ENCODE assay signal across 17 cellular contexts in the genomic region with DNA sequence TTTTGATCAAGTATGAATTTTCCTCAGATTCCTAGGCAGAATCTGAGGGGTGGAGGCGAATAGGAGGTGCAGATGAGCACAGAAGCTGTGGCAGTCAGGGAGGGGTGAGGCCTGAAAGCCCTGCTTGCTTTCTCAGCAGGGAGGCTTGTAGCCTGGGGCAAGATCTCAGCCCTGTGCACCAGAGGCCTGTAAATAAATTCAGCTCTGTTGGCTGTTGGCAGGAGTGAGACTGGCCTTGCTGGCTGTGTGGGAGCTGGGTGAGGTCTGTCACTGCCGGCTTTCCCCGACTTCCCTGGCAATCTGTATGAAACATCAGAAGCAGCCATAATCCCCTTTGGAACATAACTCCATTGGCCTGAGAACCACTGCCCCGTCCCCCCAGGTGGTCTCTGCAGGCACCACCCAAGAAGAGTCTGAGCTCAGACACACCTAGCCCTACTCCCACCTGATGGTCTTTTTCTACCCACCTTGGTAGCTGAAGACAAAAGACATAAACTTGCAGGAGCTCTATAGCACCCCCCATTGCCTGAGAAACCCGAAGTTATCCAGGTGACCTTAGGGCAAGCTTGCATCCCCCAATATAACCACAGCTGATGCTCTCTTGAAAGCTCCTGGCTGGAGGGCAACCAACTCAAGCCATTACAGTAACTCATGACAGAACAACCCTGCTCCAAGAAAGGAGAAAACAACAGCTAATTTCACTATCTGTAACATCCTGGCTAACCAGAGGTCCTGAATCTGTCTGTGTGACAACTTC. TPM values are rescaled to one million over a fixed set of nuclear protein-coding genes. Genes with fewer than 3 reads are reported as not detected.
DNase-seq lines count a peak whose midpoint lies in the region; TF ChIP-seq lines count a peak whose summit lies in the region.
"Had no signal": no experiment of that assay in that cellular context is flagged by ENCODE, and none has a peak within 500 bp of the region (broad histone marks: within the 10 kb centered on the region; RNA-seq: fewer than 3 reads in every experiment).

No MANE protein-coding gene starts in this region.

- peaks cover 55% of the 10 kb centered on the region for H3K4me1 Mint-ChIP-seq in osteocyte (ENCODE audit: unreplicated experiment)

- TF ChIP-seq CTCF in osteocyte (IDR thresholded peaks at IDR 0.05): no peak
- TF ChIP-seq CTCF in Peyer's patch (IDR thresholded peaks at IDR 0.05): no peak

- H3K27ac Mint-ChIP-seq in osteocyte (ENCODE audit: unreplicated experiment): peak overlapping the region; percentile 85

- no peaks in the 10 kb centered on the region for H3K4me1 ChIP-seq in Peyer's patch
- H3K4me1 ChIP-seq: adrenal gland, colonic mucosa, HAP-1 had no signal

- H3K9me3 ChIP-seq in Peyer's patch: no peaks in the 10 kb centered on the region
- H3K9me3 ChIP-seq: adrenal gland, colonic mucosa had no signal

- H3K4me3 ChIP-seq in Peyer's patch: no peak overlapping the region
- H3K4me3 ChIP-seq: adrenal gland, colonic mucosa, HAP-1 had no signal

- no peaks in the 10 kb centered on the region for H3K27me3 Mint-ChIP-seq in osteocyte (ENCODE audit: unreplicated experiment)

- H3K27me3 ChIP-seq in Peyer's patch: no peaks in the 10 kb centered on the region
- H3K27me3 ChIP-seq: adrenal gland, colonic mucosa had no signal

- H3K27ac ChIP-seq in Peyer's patch: no peak overlapping the region
- H3K27ac ChIP-seq: adrenal gland, colonic mucosa had no signal

- H3K36me3 ChIP-seq in Peyer's patch: no peaks in the 10 kb centered on the region
- H3K36me3 ChIP-seq: adrenal gland, colonic mucosa, HAP-1 had no signal

- H3K9me3 Mint-ChIP-seq in osteocyte (ENCODE audit: unreplicated experiment): no peaks in the 10 kb centered on the region

- H3K36me3 Mint-ChIP-seq in osteocyte (ENCODE audit: unreplicated experiment): no peaks in the 10 kb centered on the region
- H3K36me3 Mint-ChIP-seq: type B pancreatic cell had no signal

- H3K4me3 Mint-ChIP-seq in osteocyte (ENCODE audit: unreplicated experiment): peak overlapping the region; percentile 43
- H3K4me3 Mint-ChIP-seq: type B pancreatic cell had no signal

- no peak for TF ChIP-seq POLR2A in Peyer's patch (IDR thresholded peaks at IDR 0.05)

- DNase-seq in H4 (ENCODE audit: low spot score) (peak; percentile 22), NCI-H226 (peak; percentile 78), ecto neural progenitor cell (ENCODE audit: low spot score) (peak; percentile 50), osteocyte (ENCODE audit: extremely low spot score, unreplicated experiment) (peak; percentile 90), CD1c-positive myeloid dendritic cell (ENCODE audit: extremely low spot score) (no peak), Peyer's patch (no peak)
- DNase-seq in stimulated activated CD4-positive, alpha-beta T cell treated with anti-CD3 and anti-CD28 coated beads, Interleukin-12 subunit alpha, Interleukin-12 subunit beta, amount 100 ng/mL, for 4 hours: no peak
- DNase-seq: activated T-cell treated with anti-CD3 and anti-CD28 coated beads, Interleukin-2, amount 50 U/mL, for 48 hours; colonic mucosa; Karpas-422; NCI-H1930; right cardiac atrium; SHP77 treated with DMSO at 0.1 percent for 48 hours; stimulated activated CD4-positive, alpha-beta T cell treated with anti-CD3 and anti-CD28 coated beads, Interleukin-2, amount 100 ng/mL, for 48 hours had no signal

RNA-seq across cellular contexts. Expression of a gene that starts 32.3 kb away (rescaled TPM):
- total RNA-seq in H4 (2014; rRNA removed; shearing (Covaris generic)): 13.8 and 16.6 TPM in 2 replicates
- total RNA-seq in osteocyte: 30.7 and 33.5 TPM in 2 replicates
- total RNA-seq in Peyer's patch: 10 to 100 TPM in 1 of 4 donors, 1 to 10 TPM in 2, under 1 TPM in 1; 0.70 to 18.2 (median 5.8) TPM

Comparison
In these comparisons a context has a peak if more than half of its experiments do, and no peak if none do; other contexts are left out.
1. DNase-seq: peak in H4 (single experiment), NCI-H226 (single experiment), ecto neural progenitor cell (single experiment) and osteocyte (single experiment); none in CD1c-positive myeloid dendritic cell (single experiment), stimulated activated CD4-positive, alpha-beta T cell treated with anti-CD3 and anti-CD28 coated beads, Interleukin-12 subunit alpha, Interleukin-12 subunit beta, amount 100 ng/mL, for 4 hours (single experiment) and Peyer's patch (0 of 3).